9 cellular contexts compared by ENCODE assay signal in genomic region chr7:12389089-12389700, GRCh38. TPM values are rescaled to one million over a fixed set of nuclear protein-coding genes. Genes with fewer than 3 reads are reported as not detected.
DNase-seq lines count a peak whose midpoint lies in the region; ATAC-seq and TF ChIP-seq lines count a peak whose summit lies in the region.
"Had no signal": no experiment of that assay in that cellular context is flagged by ENCODE, and none has a peak within 500 bp of the region (broad histone marks: within the 10 kb centered on the region; RNA-seq: fewer than 3 reads in every experiment).

No MANE protein-coding gene starts in this region.

- H3K27me3 Mint-ChIP-seq in activated CD4-positive, alpha-beta T cell treated with anti-CD3 and anti-CD28 coated beads, Interleukin-2, amount 10 ng/mL, durations not matched to agents 24 days and 14 days = no peaks in the 10 kb centered on the region

- H3K36me3 Mint-ChIP-seq in activated CD4-positive, alpha-beta T cell treated with anti-CD3 and anti-CD28 coated beads, Interleukin-2, amount 10 ng/mL, durations not matched to agents 24 days and 14 days (ENCODE audit: low read depth) = no peaks in the 10 kb centered on the region

- WGBS in psoas muscle, 3 donors = 77 to 88% (median 86%) methylated on average over 1 of the region's 1 CpG

- H3K36me3 ChIP-seq in psoas muscle (ENCODE audit: insufficient read depth in 1 of 2, low read depth in 1 of 2) = no peaks in the 10 kb centered on the region

- no peak overlapping the region for H3K4me3 Mint-ChIP-seq in activated CD4-positive, alpha-beta T cell treated with anti-CD3 and anti-CD28 coated beads, Interleukin-2, amount 10 ng/mL, durations not matched to agents 24 days and 14 days

- H3K4me1 Mint-ChIP-seq in activated CD4-positive, alpha-beta T cell treated with anti-CD3 and anti-CD28 coated beads, Interleukin-2, amount 10 ng/mL, durations not matched to agents 24 days and 14 days = no peaks in the 10 kb centered on the region

- in situ Hi-C loops in G401 (cut with HindIII; ENCODE audit: low sequenced_read_pairs) = no loop called here

- H3K27me3 ChIP-seq in psoas muscle (ENCODE audit: insufficient read depth in 3 of 3, low read length in 2 of 3) = no peaks in the 10 kb centered on the region

- no peaks in the 10 kb centered on the region for H3K4me1 ChIP-seq in psoas muscle

- peak; percentile 37 for DNase-seq in G401 (ENCODE audit: low spot score)
- DNase-seq in NCI-H345 (lab: John Stamatoyannopoulos, UW) = peak; percentile 75
- DNase-seq in activated CD4-positive, alpha-beta T cell treated with anti-CD3 and anti-CD28 coated beads, Interleukin-2, amount 10 ng/mL, durations not matched to agents 24 days and 14 days = peak; percentile 84
- peak; percentile 59 for DNase-seq in fibroblast of the aortic adventitia (ENCODE audit: low read depth)
- no peak for DNase-seq in psoas muscle
- DNase-seq in GOT3 (lab: John Stamatoyannopoulos, UW) = no peak

- no peaks in the 10 kb centered on the region for H3K9me3 ChIP-seq in psoas muscle

- ATAC-seq in GM19467 (IDR thresholded peaks at IDR 0.05; ENCODE audit: unreplicated experiment) = peak; percentile 94
- peak; percentile 89 for ATAC-seq in HG03439 (IDR thresholded peaks at IDR 0.05; ENCODE audit: unreplicated experiment)
- ATAC-seq in psoas muscle = no peak

- H3K9me3 Mint-ChIP-seq in activated CD4-positive, alpha-beta T cell treated with anti-CD3 and anti-CD28 coated beads, Interleukin-2, amount 10 ng/mL, durations not matched to agents 24 days and 14 days = no peaks in the 10 kb centered on the region

- H3K27ac ChIP-seq in psoas muscle = no peak overlapping the region
- H3K27ac ChIP-seq: epithelial cell of prostate had no signal

- H3K4me3 ChIP-seq in fibroblast of the aortic adventitia (ENCODE audit: low read depth, low read length) (no peak overlapping the region), psoas muscle (no peak overlapping the region)

- TF ChIP-seq CTCF in fibroblast of the aortic adventitia (IDR thresholded peaks at IDR 0.05; ENCODE audit: insufficient read depth, low read length) (peak; percentile 88), psoas muscle (IDR thresholded peaks at IDR 0.05) (peak; percentile 25)

- H3K27ac Mint-ChIP-seq in activated CD4-positive, alpha-beta T cell treated with anti-CD3 and anti-CD28 coated beads, Interleukin-2, amount 10 ng/mL, durations not matched to agents 24 days and 14 days = no peak overlapping the region

- intact Hi-C loops in activated CD4-positive, alpha-beta T cell treated with anti-CD3 and anti-CD28 coated beads, Interleukin-2, amount 10 ng/mL, durations not matched to agents 24 days and 14 days (cut with micrococcal nuclease) = loop anchor here (1.0 to 2.0 kb wide), 2 partner anchors 14 to 102 kb away; partner anchors contain the start of gene VWDE
- intact Hi-C loops in psoas muscle (cut with DNase I) = no loop called here

RNA-seq across cellular contexts. Expression of gene VWDE, which starts 14.5 kb away (rescaled TPM):
- total RNA-seq in G401 (2014; rRNA removed; shearing (Covaris generic)) = 0.37 TPM in 1 of 2 replicates, not detected in the other
- 1.8 and 1.9 TPM in 2 replicates for total RNA-seq in activated CD4-positive, alpha-beta T cell treated with anti-CD3 and anti-CD28 coated beads, Interleukin-2, amount 10 ng/mL, durations not matched to agents 24 days and 14 days
- total RNA-seq in fibroblast of the aortic adventitia (ENCODE audit: low replicate concordance) (0.08 and 0.09 TPM in 2 replicates), psoas muscle (under 1 TPM in 1 of 4 donors, not detected in 3; 0.05 TPM)
- polyA plus RNA-seq in psoas muscle = not detected

Comparison
In these comparisons a context has a peak if more than half of its experiments do, and no peak if none do; other contexts are left out.
1. DNase-seq: peak in G401 (single experiment), NCI-H345 (single experiment), activated CD4-positive, alpha-beta T cell treated with anti-CD3 and anti-CD28 coated beads, Interleukin-2, amount 10 ng/mL, durations not matched to agents 24 days and 14 days (single experiment) and fibroblast of the aortic adventitia (single experiment); none in psoas muscle (0 of 2) and GOT3 (single experiment).
2. ATAC-seq: peak in GM19467 (single experiment) and HG03439 (single experiment); none in psoas muscle (0 of 4).